ENCODE assay signal across 8 cellular contexts in genomic region chr10:12389154-12389734, GRCh38. TPM values are rescaled to one million over a fixed set of nuclear protein-coding genes. Genes with fewer than 3 reads are reported as not detected.
DNase-seq lines count a peak whose midpoint lies in the region; ATAC-seq and TF ChIP-seq lines count a peak whose summit lies in the region.
"Had no signal": no experiment of that assay in that cellular context is flagged by ENCODE, and none has a peak within 500 bp of the region (broad histone marks: within the 10 kb centered on the region; RNA-seq: fewer than 3 reads in every experiment).

No MANE protein-coding gene starts in this region.

- H3K4me3 ChIP-seq in GM12865 (ENCODE audit: low read depth, low read length) (no peak overlapping the region), trophoblast cell (ENCODE audit: low read depth, low read length) (no peak overlapping the region)

- no peaks in the 10 kb centered on the region for H3K36me3 ChIP-seq in trophoblast cell (ENCODE audit: control insufficient read depth in 1 of 2, insufficient read depth in 2 of 2, low read length in 2 of 2)

- H3K4me3 Mint-ChIP-seq in stimulated activated effector memory CD8-positive, alpha-beta T cell treated with anti-CD3 and anti-CD28 coated beads, Interleukin-12 subunit alpha, Interleukin-12 subunit beta, amount 100 ng/mL, for 72 hours, result no peak overlapping the region
- no peak overlapping the region for H3K4me3 Mint-ChIP-seq in activated naive CD8-positive, alpha-beta T cell treated with anti-CD3 and anti-CD28 coated beads, Interleukin-2, amount 50 U/mL, for 24 hours

- no peak overlapping the region for H3K23ac ChIP-seq in trophoblast cell (ENCODE audit: low read length)

- H2BK120ac ChIP-seq in trophoblast cell (ENCODE audit: insufficient read depth, low read length, poor library complexity), result no peak overlapping the region

- H3K9me3 ChIP-seq in trophoblast cell (ENCODE audit: insufficient read depth, low read depth, low read length), result peaks cover 4% of the 10 kb centered on the region

- no peaks in the 10 kb centered on the region for H3K79me1 ChIP-seq in trophoblast cell (ENCODE audit: low read length)

- DNase-seq in GM12865 (ENCODE audit: low read depth), result peak; percentile 29
- peak; percentile 92 for DNase-seq in RPMI8226
- peak; percentile 74 for DNase-seq in left cardiac atrium
- DNase-seq in stimulated activated effector memory CD8-positive, alpha-beta T cell treated with anti-CD3 and anti-CD28 coated beads, Interleukin-12 subunit alpha, Interleukin-12 subunit beta, amount 100 ng/mL, for 72 hours (ENCODE audit: low spot score in 2 of 2), result no peak
- no peak for DNase-seq in trophoblast cell
- DNase-seq in activated naive CD8-positive, alpha-beta T cell treated with anti-CD3 and anti-CD28 coated beads, Interleukin-2, amount 50 U/mL, for 24 hours, result no peak
- DNase-seq in activated CD4-positive, alpha-beta T cell treated with anti-CD3 and anti-CD28 coated beads, Interleukin-2, amount 50 U/mL, for 4 hours, result no peak
- DNase-seq: NCI-H1694 treated with DMSO at 0.1 percent for 48 hours had no signal

- H3K9ac ChIP-seq in trophoblast cell (ENCODE audit: low read length), result no peak overlapping the region

- no peak overlapping the region for H4K91ac ChIP-seq in trophoblast cell (ENCODE audit: low read depth, low read length)

- H3K4me1 ChIP-seq in trophoblast cell (ENCODE audit: control insufficient read depth in 1 of 2, insufficient read depth in 2 of 2, low read length in 2 of 2), result no peaks in the 10 kb centered on the region

- H2BK5ac ChIP-seq in trophoblast cell (ENCODE audit: low read depth, low read length, poor library complexity), result no peak overlapping the region

- H3K4me1 Mint-ChIP-seq in stimulated activated effector memory CD8-positive, alpha-beta T cell treated with anti-CD3 and anti-CD28 coated beads, Interleukin-12 subunit alpha, Interleukin-12 subunit beta, amount 100 ng/mL, for 72 hours, result peaks cover 30% of the 10 kb centered on the region
- peaks cover 46% of the 10 kb centered on the region for H3K4me1 Mint-ChIP-seq in activated naive CD8-positive, alpha-beta T cell treated with anti-CD3 and anti-CD28 coated beads, Interleukin-2, amount 50 U/mL, for 24 hours

- H3K18ac ChIP-seq in trophoblast cell (ENCODE audit: low read length), result no peak overlapping the region

- no peak overlapping the region for H2AFZ ChIP-seq in trophoblast cell (ENCODE audit: insufficient read depth, low read length, poor library complexity)

- intact Hi-C loops in left cardiac atrium (cut with DNase I), result no loop called here

- TF ChIP-seq CTCF in GM12865 (IDR thresholded peaks at IDR 0.05; ENCODE audit: insufficient read depth, low read depth, low read length, missing control alignments), result no peak

- H3K79me2 ChIP-seq in trophoblast cell (ENCODE audit: control insufficient read depth, insufficient read depth, low read length, poor library complexity), result no peaks in the 10 kb centered on the region

- no peak overlapping the region for H4K12ac ChIP-seq in trophoblast cell (ENCODE audit: low read depth, low read length)

- H4K8ac ChIP-seq in trophoblast cell (ENCODE audit: low read depth, low read length), result no peak overlapping the region

- peaks cover 7% of the 10 kb centered on the region for H3K9me3 Mint-ChIP-seq in stimulated activated effector memory CD8-positive, alpha-beta T cell treated with anti-CD3 and anti-CD28 coated beads, Interleukin-12 subunit alpha, Interleukin-12 subunit beta, amount 100 ng/mL, for 72 hours
- H3K9me3 Mint-ChIP-seq in activated naive CD8-positive, alpha-beta T cell treated with anti-CD3 and anti-CD28 coated beads, Interleukin-2, amount 50 U/mL, for 24 hours, result peaks cover 13% of the 10 kb centered on the region

- no peak overlapping the region for H3K4ac ChIP-seq in trophoblast cell (ENCODE audit: low read depth, low read length)

- ATAC-seq in left cardiac atrium, result peak; percentile 54 to 58
- no peak for ATAC-seq in stimulated activated effector memory CD8-positive, alpha-beta T cell treated with anti-CD3 and anti-CD28 coated beads, Interleukin-12 subunit alpha, Interleukin-12 subunit beta, amount 100 ng/mL, for 72 hours
- no peak for ATAC-seq in activated naive CD8-positive, alpha-beta T cell treated with anti-CD3 and anti-CD28 coated beads, Interleukin-2, amount 50 U/mL, for 24 hours

- no peak overlapping the region for H2BK12ac ChIP-seq in trophoblast cell (ENCODE audit: low read length)

- no CpG with 5 or more reads among the region's 17 CpGs for WGBS in trophoblast cell (ENCODE audit: extremely low coverage, insufficient coverage, insufficient read length)

- no peak overlapping the region for H3K27ac ChIP-seq in trophoblast cell (ENCODE audit: low read depth, low read length)

- H3K14ac ChIP-seq in trophoblast cell (ENCODE audit: low read length), result no peak overlapping the region

- H3K27me3 ChIP-seq in trophoblast cell (ENCODE audit: insufficient read depth, low read length), result no peaks in the 10 kb centered on the region

- H3K27ac Mint-ChIP-seq in stimulated activated effector memory CD8-positive, alpha-beta T cell treated with anti-CD3 and anti-CD28 coated beads, Interleukin-12 subunit alpha, Interleukin-12 subunit beta, amount 100 ng/mL, for 72 hours, result peak overlapping the region; percentile 54
- H3K27ac Mint-ChIP-seq in activated naive CD8-positive, alpha-beta T cell treated with anti-CD3 and anti-CD28 coated beads, Interleukin-2, amount 50 U/mL, for 24 hours, result no peak overlapping the region

- H3K27me3 Mint-ChIP-seq in activated naive CD8-positive, alpha-beta T cell treated with anti-CD3 and anti-CD28 coated beads, Interleukin-2, amount 50 U/mL, for 24 hours, result no peaks in the 10 kb centered on the region

- no peaks in the 10 kb centered on the region for H3K36me3 Mint-ChIP-seq in stimulated activated effector memory CD8-positive, alpha-beta T cell treated with anti-CD3 and anti-CD28 coated beads, Interleukin-12 subunit alpha, Interleukin-12 subunit beta, amount 100 ng/mL, for 72 hours
- peaks cover 7% of the 10 kb centered on the region for H3K36me3 Mint-ChIP-seq in activated naive CD8-positive, alpha-beta T cell treated with anti-CD3 and anti-CD28 coated beads, Interleukin-2, amount 50 U/mL, for 24 hours (ENCODE audit: low read depth)

- no peak overlapping the region for H2AK5ac ChIP-seq in trophoblast cell (ENCODE audit: low read length)

- H3K4me2 ChIP-seq in trophoblast cell (ENCODE audit: low read length), result no peak overlapping the region

RNA-seq across cellular contexts. Expression of gene CAMK1D, which starts 39.9 kb away (rescaled TPM):
- total RNA-seq in left cardiac atrium, result 10 to 100 TPM; 23.8 to 38.5 TPM
- 0.26 and 0.28 TPM in 2 replicates for polyA plus RNA-seq in trophoblast cell (2013)

Comparison
In these comparisons a context has a peak if more than half of its experiments do, and no peak if none do; other contexts are left out.
1. DNase-seq: peak in GM12865 (single experiment), RPMI8226 (single experiment) and left cardiac atrium (single experiment); none in stimulated activated effector memory CD8-positive, alpha-beta T cell treated with anti-CD3 and anti-CD28 coated beads, Interleukin-12 subunit alpha, Interleukin-12 subunit beta, amount 100 ng/mL, for 72 hours (0 of 2), trophoblast cell (0 of 2), activated naive CD8-positive, alpha-beta T cell treated with anti-CD3 and anti-CD28 coated beads, Interleukin-2, amount 50 U/mL, for 24 hours (single experiment) and activated CD4-positive, alpha-beta T cell treated with anti-CD3 and anti-CD28 coated beads, Interleukin-2, amount 50 U/mL, for 4 hours (0 of 2).
2. ATAC-seq: peak in left cardiac atrium (2 of 2); none in stimulated activated effector memory CD8-positive, alpha-beta T cell treated with anti-CD3 and anti-CD28 coated beads, Interleukin-12 subunit alpha, Interleukin-12 subunit beta, amount 100 ng/mL, for 72 hours (single experiment) and activated naive CD8-positive, alpha-beta T cell treated with anti-CD3 and anti-CD28 coated beads, Interleukin-2, amount 50 U/mL, for 24 hours (single experiment).